Comparison of ENCODE assay signal across 19 cellular contexts in the genomic region with DNA sequence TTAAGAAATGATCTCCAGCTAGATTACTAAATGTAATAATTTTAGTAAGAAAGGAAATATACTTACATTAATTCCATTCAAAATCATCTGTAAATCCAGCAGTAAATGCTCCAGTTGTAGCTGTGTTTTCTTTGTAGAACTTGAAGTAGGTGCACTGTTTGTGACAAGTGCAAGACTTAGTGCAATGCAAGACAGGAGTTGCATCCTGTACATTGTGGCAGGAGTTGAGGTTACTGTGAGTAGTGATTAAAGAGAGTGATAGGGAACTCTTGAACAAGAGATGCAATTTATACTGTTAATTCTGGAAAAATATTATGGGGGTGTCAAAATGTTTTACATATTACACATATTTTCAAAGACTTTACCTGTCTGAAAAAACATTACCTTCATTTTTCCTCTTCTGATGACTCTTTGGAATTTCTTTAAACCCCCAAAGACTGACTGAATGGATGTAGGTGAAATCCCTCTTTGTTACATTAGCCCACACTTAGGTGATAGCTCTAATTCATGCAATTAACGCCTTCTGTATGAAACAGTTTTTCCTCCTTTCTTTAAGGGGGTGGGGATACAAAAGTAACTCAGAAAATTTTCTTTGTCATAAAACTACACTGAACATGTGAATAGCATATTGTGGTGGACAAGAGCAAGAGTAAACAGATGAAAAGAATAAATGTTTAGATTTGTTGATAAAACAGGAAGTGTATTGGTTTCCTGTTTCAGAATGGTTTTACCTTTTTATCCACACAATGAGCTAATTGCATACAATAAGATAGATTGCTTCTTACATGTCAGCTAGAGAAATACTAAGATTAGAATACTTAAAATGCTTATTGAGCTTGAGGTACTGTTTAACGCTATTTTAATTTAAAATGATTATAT. TPM values are rescaled to one million over a fixed set of nuclear protein-coding genes. Genes with fewer than 3 reads are reported as not detected.
A peak's percentile ranks its signal among the peaks of the same experiment; 100 is the strongest.
DNase-seq lines count a peak whose midpoint lies in the region; ATAC-seq and TF ChIP-seq lines count a peak whose summit lies in the region.
"Had no signal": no experiment of that assay in that cellular context is flagged by ENCODE, and none has a peak within 500 bp of the region (broad histone marks: within the 10 kb centered on the region; RNA-seq: fewer than 3 reads in every experiment).

A gene (minus strand): TSS at position 498 of the 879 bp plus-strand sequence. CDS start 285 bp downstream, at position 213.

- TF ChIP-seq POLR2A in Peyer's patch (IDR thresholded peaks at IDR 0.05): no peak
- no peak for TF ChIP-seq POLR2A in transverse colon (IDR thresholded peaks at IDR 0.05)
- TF ChIP-seq POLR2A in testis (IDR thresholded peaks at IDR 0.05): no peak
- no peak for TF ChIP-seq POLR2A in tibial nerve (IDR thresholded peaks at IDR 0.05)

- peak within 1 kb of the TSS; percentile 74 for H3K4me3 Mint-ChIP-seq in central memory CD8-positive, alpha-beta T cell

- H3K36me3 ChIP-seq in Peyer's patch: no peaks in the 10 kb centered on the region
- H3K36me3 ChIP-seq in transverse colon: no peaks in the 10 kb centered on the region
- H3K36me3 ChIP-seq in testis (ENCODE audit: low read depth, missing control alignments): no peaks in the 10 kb centered on the region
- no peaks in the 10 kb centered on the region for H3K36me3 ChIP-seq in tibial nerve
- H3K36me3 ChIP-seq: suprapubic skin had no signal

- H3K9me3 ChIP-seq in Peyer's patch (no peaks in the 10 kb centered on the region), transverse colon (no peaks in the 10 kb centered on the region), testis (no peaks in the 10 kb centered on the region), tibial nerve (no peaks in the 10 kb centered on the region)
- H3K9me3 ChIP-seq: A549, suprapubic skin had no signal

- TF ChIP-seq CTCF in Peyer's patch (IDR thresholded peaks at IDR 0.05) (no peak), transverse colon (IDR thresholded peaks at IDR 0.05) (no peak), testis (IDR thresholded peaks at IDR 0.05) (no peak), tibial nerve (IDR thresholded peaks at IDR 0.05) (no peak)

- peak within 1 kb of the TSS in 3 of 4 donors; percentile 34 to 51 (median 47) for H3K27ac ChIP-seq in Peyer's patch
- no peak within 1 kb of the TSS for H3K27ac ChIP-seq in transverse colon
- H3K27ac ChIP-seq in testis: no peak within 1 kb of the TSS
- H3K27ac ChIP-seq in tibial nerve: no peak within 1 kb of the TSS
- H3K27ac ChIP-seq: A549, suprapubic skin, VCaP had no signal

- H3K27me3 ChIP-seq in Peyer's patch (no peaks in the 10 kb centered on the region), transverse colon (no peaks in the 10 kb centered on the region), testis (no peaks in the 10 kb centered on the region), tibial nerve (no peaks in the 10 kb centered on the region)
- H3K27me3 ChIP-seq: suprapubic skin had no signal

- WGBS in transverse colon (ENCODE audit: low coverage in 1 of 2), 2 donors: 59 to 70% methylated on average over 2 of the region's 2 CpGs
- 81 to 87% methylated on average over 2 of the region's 2 CpGs for WGBS in testis, 2 donors
- WGBS in tibial nerve, 2 donors: 82 to 83% methylated on average over 2 of the region's 2 CpGs

- intact Hi-C loops in transverse colon (cut with DNase I; ENCODE audit: low total_unique reads): no loop called here
- intact Hi-C loops in testis (cut with DNase I; ENCODE audit: low total_unique reads): no loop called here

- no peak for TF ChIP-seq EP300 in transverse colon (IDR thresholded peaks at IDR 0.05; ENCODE audit: low read depth)
- no peak for TF ChIP-seq EP300 in tibial nerve (IDR thresholded peaks at IDR 0.05)

- peaks cover 46% of the 10 kb centered on the region for H3K4me1 Mint-ChIP-seq in central memory CD8-positive, alpha-beta T cell

- H3K27ac Mint-ChIP-seq in central memory CD8-positive, alpha-beta T cell (ENCODE audit: low read depth): peak within 1 kb of the TSS; percentile 89

- ATAC-seq in activated CD4-positive, CD25-positive, alpha-beta regulatory T cell treated with anti-CD3 and anti-CD28 coated beads, Interleukin-2, amount 50 U/mL, for 24 hours: peak; percentile 17 to 34
- ATAC-seq in central memory CD8-positive, alpha-beta T cell (replicated peaks; ENCODE audit: extremely low read depth, poor library complexity, severe bottlenecking): peak; percentile 70
- ATAC-seq: A549 had no signal

- H3K4me1 ChIP-seq in Peyer's patch (no peaks in the 10 kb centered on the region), transverse colon (no peaks in the 10 kb centered on the region), testis (no peaks in the 10 kb centered on the region), tibial nerve (no peaks in the 10 kb centered on the region)
- H3K4me1 ChIP-seq: A549, suprapubic skin had no signal

- in situ Hi-C loops in transverse colon (cut with MboI; ENCODE audit: low pct_ligation_motif_present in 1 of 4, low pct_unique_long_range_greater_than_20kb in 1 of 4, low sequenced_read_pairs in 3 of 4): no loop called here

- DNase-seq in activated CD4-positive, CD25-positive, alpha-beta regulatory T cell treated with anti-CD3 and anti-CD28 coated beads, Interleukin-2, amount 50 U/mL, for 72 hours: no peak
- DNase-seq in DMS53 treated with DMSO at 0.1 percent for 48 hours (lab: John Stamatoyannopoulos, UW; ENCODE audit: unreplicated experiment) (peak; percentile 9), Peyer's patch (peak in 1 of 3 donors; percentile 50), transverse colon (no peak), testis (no peak), tibial nerve (ENCODE audit: low spot score in 2 of 2) (no peak)
- DNase-seq in central memory CD8-positive, alpha-beta T cell (ENCODE audit: low spot score in 2 of 2): no peak
- DNase-seq: activated effector memory CD4-positive, alpha-beta T cell treated with anti-CD3 and anti-CD28 coated beads, Interleukin-2, amount 50 U/mL, for 16 hours; COR-L47; GF-D8; Kasumi-1 had no signal

- peaks cover 5% of the 10 kb centered on the region for H3K36me3 Mint-ChIP-seq in central memory CD8-positive, alpha-beta T cell (ENCODE audit: insufficient read depth)

- no peaks in the 10 kb centered on the region for H3K27me3 Mint-ChIP-seq in central memory CD8-positive, alpha-beta T cell

- H3K9me3 Mint-ChIP-seq in central memory CD8-positive, alpha-beta T cell: no peaks in the 10 kb centered on the region

- H3K4me3 ChIP-seq in Peyer's patch (peak within 1 kb of the TSS in 1 of 4 donors; percentile 20), transverse colon (no peak within 1 kb of the TSS), testis (no peak within 1 kb of the TSS), tibial nerve (no peak within 1 kb of the TSS)
- H3K4me3 ChIP-seq: A549, suprapubic skin had no signal

RNA-seq across cellular contexts. Expression of the gene that starts here (rescaled TPM):
- total RNA-seq in Peyer's patch: not detected
- total RNA-seq in transverse colon: not detected
- total RNA-seq in testis: not detected
- not detected for polyA plus RNA-seq in testis (ENCODE audit: insufficient read depth, low read depth, low replicate concordance)
- total RNA-seq in tibial nerve: under 1 TPM in 1 of 4 donors, not detected in 3; 0.98 TPM
- total RNA-seq: fibroblast of villous mesenchyme, liver, NCI-H460, posterior vena cava, suprapubic skin had no signal
- polyA plus RNA-seq: A549, liver had no signal

Comparison
In these comparisons a context has a peak if more than half of its experiments do, and no peak if none do; other contexts are left out.
1. H3K27ac ChIP-seq: peak in Peyer's patch (3 of 4); none in transverse colon (0 of 4), testis (0 of 2) and tibial nerve (0 of 4).